In the genomic region with DNA sequence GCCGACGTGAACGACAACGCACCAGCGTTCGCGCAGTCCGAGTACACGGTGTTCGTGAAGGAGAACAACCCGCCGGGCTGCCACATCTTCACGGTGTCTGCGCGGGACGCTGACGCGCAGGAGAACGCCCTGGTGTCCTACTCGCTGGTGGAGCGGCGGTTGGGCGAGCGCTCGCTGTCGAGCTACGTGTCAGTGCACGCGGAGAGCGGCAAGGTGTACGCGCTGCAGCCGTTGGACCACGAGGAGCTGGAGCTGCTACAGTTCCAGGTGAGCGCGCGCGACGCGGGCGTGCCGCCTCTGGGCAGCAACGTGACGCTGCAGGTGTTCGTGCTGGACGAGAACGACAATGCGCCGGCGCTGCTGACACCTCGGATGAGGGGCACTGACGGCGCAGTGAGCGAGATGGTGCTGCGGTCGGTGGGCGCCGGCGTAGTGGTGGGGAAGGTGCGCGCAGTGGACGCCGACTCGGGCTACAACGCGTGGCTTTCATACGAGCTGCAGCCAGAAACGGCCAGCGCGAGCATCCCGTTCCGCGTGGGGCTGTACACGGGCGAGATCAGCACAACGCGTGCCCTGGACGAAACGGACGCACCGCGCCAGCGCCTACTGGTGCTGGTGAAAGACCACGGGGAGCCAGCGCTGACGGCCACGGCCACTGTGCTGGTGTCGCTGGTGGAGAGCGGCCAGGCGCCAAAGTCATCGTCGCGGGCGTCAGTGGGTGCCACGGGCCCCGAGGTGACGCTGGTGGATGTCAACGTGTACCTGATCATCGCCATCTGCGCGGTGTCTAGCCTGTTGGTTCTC, we compare ENCODE assay signal across 2 cellular contexts. TPM values are rescaled to one million over a fixed set of nuclear protein-coding genes. Genes with fewer than 3 reads are reported as not detected.
"Had no signal": no experiment of that assay in that cellular context is flagged by ENCODE, and none has a peak within 500 bp of the region (broad histone marks: within the 10 kb centered on the region; RNA-seq: fewer than 3 reads in every experiment).

No MANE protein-coding gene starts in this region.

RNA-seq across cellular contexts. Expression of a gene that starts 1.9 kb away (rescaled TPM):
- total RNA-seq: GM23248 had no signal

RNA-seq across cellular contexts. Expression of a gene that starts 5.7 kb away (rescaled TPM):
- total RNA-seq: HFFc6 had no signal

RNA-seq across cellular contexts. Expression of a gene that starts 9.0 kb away (rescaled TPM):
- total RNA-seq: GM23248 had no signal
- polyA plus RNA-seq: GM23248 had no signal

RNA-seq across cellular contexts. Expression of a gene that starts 16.0 kb away (rescaled TPM):
- total RNA-seq: GM23248 had no signal
- polyA plus RNA-seq: GM23248 had no signal

RNA-seq across cellular contexts. Expression of a gene that starts 18.7 kb away (rescaled TPM):
- total RNA-seq: GM23248 had no signal
- polyA plus RNA-seq: GM23248 had no signal
